21 cellular contexts compared by ENCODE assay signal in genomic region chr6:18693923-18694322, GRCh38.
"Had no signal": no experiment of that assay in that cellular context is flagged by ENCODE, and none has a peak within 500 bp of the region (broad histone marks: within the 10 kb centered on the region; RNA-seq: fewer than 3 reads in every experiment).

No MANE protein-coding gene starts in this region.

- H3K36me3 ChIP-seq: heart right ventricle, spleen, uterus had no signal

- H3K4me1 ChIP-seq: heart right ventricle, spleen, testis, uterus had no signal

- H3K27ac Mint-ChIP-seq: activated CD4-positive, alpha-beta memory T cell treated with anti-CD3 and anti-CD28 coated beads for 36 hours; activated naive CD4-positive, alpha-beta T cell treated with anti-CD3 and anti-CD28 coated beads for 36 hours; activated naive CD8-positive, alpha-beta T cell treated with anti-CD3 and anti-CD28 coated beads, Interleukin-2, amount 10 ng/mL, durations not matched to agents 7 days and 5 days; activated T-cell treated with anti-CD3 and anti-CD28 coated beads, Interleukin-2, amount 50 U/mL, for 72 hours; natural killer cell treated with Interleukin-12 subunit alpha and Interleukin-12 subunit beta and Interleukin-15 and Interleukin-18, amount 100 ng/mL, for 72 hours had no signal

- H3K27me3 ChIP-seq: heart right ventricle, spleen, testis, uterus had no signal

- H3K27me3 Mint-ChIP-seq: activated CD4-positive, alpha-beta memory T cell treated with anti-CD3 and anti-CD28 coated beads for 36 hours; activated naive CD8-positive, alpha-beta T cell treated with anti-CD3 and anti-CD28 coated beads, Interleukin-2, amount 10 ng/mL, durations not matched to agents 7 days and 5 days; natural killer cell treated with Interleukin-12 subunit alpha and Interleukin-12 subunit beta and Interleukin-15 and Interleukin-18, amount 100 ng/mL, for 72 hours had no signal

- DNase-seq: activated CD4-positive, alpha-beta memory T cell treated with anti-CD3 and anti-CD28 coated beads for 36 hours; activated CD4-positive, alpha-beta T cell treated with anti-CD3 and anti-CD28 coated beads for 48 hours; activated CD4-positive, CD25-positive, alpha-beta regulatory T cell; activated effector memory CD4-positive, alpha-beta T cell treated with Interleukin-2 at 50 U/mL for 16 hours; activated naive CD4-positive, alpha-beta T cell treated with anti-CD3 and anti-CD28 coated beads for 36 hours; activated naive CD8-positive, alpha-beta T cell treated with anti-CD3 and anti-CD28 coated beads, Interleukin-2, amount 10 ng/mL, durations not matched to agents 7 days and 5 days; activated T-cell treated with anti-CD3 and anti-CD28 coated beads, Interleukin-2, amount 50 U/mL, for 72 hours; amygdala; cerebellar nuclear complex; heart right ventricle; islet precursor cell; left cardiac atrium; midbrain; spleen; stimulated activated CD4-positive, alpha-beta T cell treated with anti-CD3 and anti-CD28 coated beads, Interleukin-4, amount 100 ng/mL, for 1 hour; stimulated activated naive CD4-positive, alpha-beta T cell; testis; trophoblast cell; uterus had no signal

- H3K4me1 Mint-ChIP-seq: activated naive CD8-positive, alpha-beta T cell treated with anti-CD3 and anti-CD28 coated beads, Interleukin-2, amount 10 ng/mL, durations not matched to agents 7 days and 5 days had no signal

- ATAC-seq: activated T-cell treated with anti-CD3 and anti-CD28 coated beads, Interleukin-2, amount 50 U/mL, for 72 hours; heart right ventricle; left cardiac atrium; natural killer cell treated with Interleukin-12 subunit alpha and Interleukin-12 subunit beta and Interleukin-15 and Interleukin-18, amount 100 ng/mL, for 72 hours had no signal

- H3K4me3 Mint-ChIP-seq: activated CD4-positive, alpha-beta memory T cell treated with anti-CD3 and anti-CD28 coated beads for 36 hours; activated naive CD4-positive, alpha-beta T cell treated with anti-CD3 and anti-CD28 coated beads for 36 hours; activated naive CD8-positive, alpha-beta T cell treated with anti-CD3 and anti-CD28 coated beads, Interleukin-2, amount 10 ng/mL, durations not matched to agents 7 days and 5 days; activated T-cell treated with anti-CD3 and anti-CD28 coated beads, Interleukin-2, amount 50 U/mL, for 72 hours; natural killer cell treated with Interleukin-12 subunit alpha and Interleukin-12 subunit beta and Interleukin-15 and Interleukin-18, amount 100 ng/mL, for 72 hours had no signal

- H3K4me3 ChIP-seq: coronary artery, heart right ventricle, spleen, testis, uterus had no signal

- H3K9me3 Mint-ChIP-seq: activated CD4-positive, alpha-beta memory T cell treated with anti-CD3 and anti-CD28 coated beads for 36 hours; activated naive CD4-positive, alpha-beta T cell treated with anti-CD3 and anti-CD28 coated beads for 36 hours; activated naive CD8-positive, alpha-beta T cell treated with anti-CD3 and anti-CD28 coated beads, Interleukin-2, amount 10 ng/mL, durations not matched to agents 7 days and 5 days; activated T-cell treated with anti-CD3 and anti-CD28 coated beads, Interleukin-2, amount 50 U/mL, for 72 hours had no signal

- H3K27ac ChIP-seq: coronary artery, heart right ventricle, spleen, testis, uterus had no signal

- H3K9me3 ChIP-seq: heart right ventricle, spleen, testis, uterus had no signal

- H3K36me3 Mint-ChIP-seq: activated CD4-positive, alpha-beta memory T cell treated with anti-CD3 and anti-CD28 coated beads for 36 hours; activated naive CD8-positive, alpha-beta T cell treated with anti-CD3 and anti-CD28 coated beads, Interleukin-2, amount 10 ng/mL, durations not matched to agents 7 days and 5 days; natural killer cell treated with Interleukin-12 subunit alpha and Interleukin-12 subunit beta and Interleukin-15 and Interleukin-18, amount 100 ng/mL, for 72 hours had no signal
